In the genomic region with DNA sequence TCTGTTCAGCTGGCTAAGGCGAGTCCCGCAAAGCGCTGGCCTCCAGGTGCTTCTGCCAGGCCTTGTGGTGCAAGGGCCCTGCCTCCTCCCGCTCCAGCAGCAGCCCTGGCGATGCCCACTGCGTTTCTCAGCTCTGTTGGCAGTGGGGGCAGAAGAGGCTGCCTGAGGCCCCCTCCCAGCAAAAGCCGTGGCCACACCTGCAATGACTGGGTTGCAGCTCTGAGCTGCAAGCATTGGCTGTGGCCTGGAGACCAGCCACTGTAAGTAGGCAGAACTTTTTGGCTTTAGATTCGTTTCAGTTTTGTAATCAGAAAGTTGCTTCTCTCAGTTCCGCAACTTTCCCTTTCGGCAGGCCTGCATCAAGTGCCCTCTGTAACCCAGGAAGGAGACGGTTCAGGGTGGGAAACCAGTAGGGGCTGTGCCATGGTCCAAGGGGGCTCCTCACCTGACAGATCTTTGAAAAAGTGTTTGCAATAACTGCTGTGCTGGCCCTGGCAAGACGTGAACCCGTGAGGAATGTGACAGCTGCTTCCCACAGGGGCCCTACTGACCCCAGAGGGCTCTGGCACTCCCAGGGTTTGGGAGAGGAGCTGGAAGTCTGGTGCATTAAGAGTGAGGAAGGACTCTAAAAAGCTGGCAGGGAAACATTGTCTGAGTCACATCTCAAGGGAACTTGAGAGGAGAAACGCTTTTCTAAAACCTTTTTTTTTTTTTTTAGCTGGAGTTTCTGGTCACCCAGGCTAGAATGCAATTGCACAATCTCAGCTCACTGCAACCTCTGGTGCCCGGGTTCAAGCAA, we compare ENCODE assay signal across 8 cellular contexts. TPM values are rescaled to one million over a fixed set of nuclear protein-coding genes. Genes with fewer than 3 reads are reported as not detected.
DNase-seq lines count a peak whose midpoint lies in the region; ATAC-seq and TF ChIP-seq lines count a peak whose summit lies in the region.

No MANE protein-coding gene starts in this region.

- no peaks in the 10 kb centered on the region for H3K36me3 ChIP-seq in stomach

- peaks cover 11 to 27% (median 16%) of the 10 kb centered on the region in 4 donors for H3K4me1 ChIP-seq in stomach

- H3K4me3 ChIP-seq in NB4 (ENCODE audit: low read depth, low read length): peak overlapping the region; percentile 9
- peak overlapping the region in 1 of 2 donors; percentile 40 for H3K4me3 ChIP-seq in foreskin fibroblast (ENCODE audit: low read depth in 1 of 2, low read length in 2 of 2)
- H3K4me3 ChIP-seq in stomach: peak overlapping the region in 2 of 4 donors; percentile 12 to 24

- H3K27me3 ChIP-seq in stomach: no peaks in the 10 kb centered on the region

- H3K9me3 ChIP-seq in stomach: no peaks in the 10 kb centered on the region

- peak; percentile 76 for ATAC-seq in GM21786 (IDR thresholded peaks at IDR 0.05; ENCODE audit: unreplicated experiment)

- H3K4me3 Mint-ChIP-seq in activated T-helper 1 cell treated with anti-CD3 and anti-CD28 coated beads, Interleukin-12 subunit alpha, Interleukin-12 subunit beta, Interleukin-2, Interleukin-4 antibody, amounts not matched to agents 30 ng/mL and 10 ng/mL and 1 ng/mL, durations not matched to agents 14 hours and 24 hours and 36 hours: no peak overlapping the region

- TF ChIP-seq POLR2A in NB4 (IDR thresholded peaks at IDR 0.05; ENCODE audit: extremely low read depth, insufficient read length) (no peak), stomach (IDR thresholded peaks at IDR 0.05) (no peak)

- H3K4me1 Mint-ChIP-seq in activated T-helper 1 cell treated with anti-CD3 and anti-CD28 coated beads, Interleukin-12 subunit alpha, Interleukin-12 subunit beta, Interleukin-2, Interleukin-4 antibody, amounts not matched to agents 30 ng/mL and 10 ng/mL and 1 ng/mL, durations not matched to agents 14 hours and 24 hours and 36 hours (ENCODE audit: low read depth): peaks cover 16% of the 10 kb centered on the region

- TF ChIP-seq EP300 in stomach (IDR thresholded peaks at IDR 0.05): no peak

- DNase-seq in EL (peak; percentile 88), NB4 (ENCODE audit: low read depth) (peak; percentile 77), foreskin fibroblast (peak; percentile 73 to 85), stomach (no peak), NCI-H1092 treated with DMSO at 0.1 percent for 48 hours (lab: John Stamatoyannopoulos, UW) (no peak)
- DNase-seq in stimulated activated CD4-positive, alpha-beta T cell treated with anti-CD3 and anti-CD28 coated beads, Interleukin-12 subunit alpha, Interleukin-12 subunit beta, amount 100 ng/mL, for 4 hours: no peak
- DNase-seq in activated T-helper 1 cell treated with anti-CD3 and anti-CD28 coated beads, Interleukin-12 subunit alpha, Interleukin-12 subunit beta, Interleukin-2, Interleukin-4 antibody, amounts not matched to agents 30 ng/mL and 10 ng/mL and 1 ng/mL, durations not matched to agents 14 hours and 24 hours and 36 hours (ENCODE audit: low spot score): no peak

- H3K9me3 Mint-ChIP-seq in activated T-helper 1 cell treated with anti-CD3 and anti-CD28 coated beads, Interleukin-12 subunit alpha, Interleukin-12 subunit beta, Interleukin-2, Interleukin-4 antibody, amounts not matched to agents 30 ng/mL and 10 ng/mL and 1 ng/mL, durations not matched to agents 14 hours and 24 hours and 36 hours: no peaks in the 10 kb centered on the region

- H3K36me3 Mint-ChIP-seq in activated T-helper 1 cell treated with anti-CD3 and anti-CD28 coated beads, Interleukin-12 subunit alpha, Interleukin-12 subunit beta, Interleukin-2, Interleukin-4 antibody, amounts not matched to agents 30 ng/mL and 10 ng/mL and 1 ng/mL, durations not matched to agents 14 hours and 24 hours and 36 hours (ENCODE audit: low read depth): no peaks in the 10 kb centered on the region

- peak overlapping the region; percentile 19 to 86 (median 68) for H3K27ac ChIP-seq in stomach

- no peak overlapping the region for H3K27ac Mint-ChIP-seq in activated T-helper 1 cell treated with anti-CD3 and anti-CD28 coated beads, Interleukin-12 subunit alpha, Interleukin-12 subunit beta, Interleukin-2, Interleukin-4 antibody, amounts not matched to agents 30 ng/mL and 10 ng/mL and 1 ng/mL, durations not matched to agents 14 hours and 24 hours and 36 hours

- TF ChIP-seq CTCF in NB4 (IDR thresholded peaks at IDR 0.05; ENCODE audit: low read depth, low read length) (no peak), foreskin fibroblast (IDR thresholded peaks at IDR 0.05; ENCODE audit: low read depth, low read length) (no peak), stomach (IDR thresholded peaks at IDR 0.05) (no peak)

- H3K27me3 Mint-ChIP-seq in activated T-helper 1 cell treated with anti-CD3 and anti-CD28 coated beads, Interleukin-12 subunit alpha, Interleukin-12 subunit beta, Interleukin-2, Interleukin-4 antibody, amounts not matched to agents 30 ng/mL and 10 ng/mL and 1 ng/mL, durations not matched to agents 14 hours and 24 hours and 36 hours (ENCODE audit: insufficient read depth): peaks cover 2% of the 10 kb centered on the region

- WGBS in stomach, 5 donors: 24 to 44% (median 41%) methylated on average over 10 to 15 of the region's 15 CpGs

- intact Hi-C loops in stomach (cut with DNase I; ENCODE audit: low total_unique reads): no loop called here
- intact Hi-C loops in activated T-helper 1 cell treated with anti-CD3 and anti-CD28 coated beads, Interleukin-12 subunit alpha, Interleukin-12 subunit beta, Interleukin-2, Interleukin-4 antibody, amounts not matched to agents 30 ng/mL and 10 ng/mL and 1 ng/mL, durations not matched to agents 14 hours and 24 hours and 36 hours (cut with micrococcal nuclease): no loop called here

RNA-seq across cellular contexts. Expression of gene MAX, which starts 54.5 kb away (rescaled TPM):
- 10 to 100 TPM; 21.4 to 64.9 (median 51.3) TPM for total RNA-seq in stomach
- 10 to 100 TPM; 42.8 to 51.5 (median 44.1) TPM for polyA plus RNA-seq in stomach
- total RNA-seq in activated T-helper 1 cell treated with anti-CD3 and anti-CD28 coated beads, Interleukin-12 subunit alpha, Interleukin-12 subunit beta, Interleukin-2, Interleukin-4 antibody, amounts not matched to agents 30 ng/mL and 10 ng/mL and 1 ng/mL, durations not matched to agents 14 hours and 24 hours and 36 hours: 135 and 137 TPM in 2 replicates

Comparison
In these comparisons a context has a peak if more than half of its experiments do, and no peak if none do; other contexts are left out.
1. DNase-seq: peak in EL (single experiment), NB4 (single experiment) and foreskin fibroblast (2 of 2); none in stomach (single experiment), NCI-H1092 treated with DMSO at 0.1 percent for 48 hours (single experiment), stimulated activated CD4-positive, alpha-beta T cell treated with anti-CD3 and anti-CD28 coated beads, Interleukin-12 subunit alpha, Interleukin-12 subunit beta, amount 100 ng/mL, for 4 hours (single experiment) and activated T-helper 1 cell treated with anti-CD3 and anti-CD28 coated beads, Interleukin-12 subunit alpha, Interleukin-12 subunit beta, Interleukin-2, Interleukin-4 antibody, amounts not matched to agents 30 ng/mL and 10 ng/mL and 1 ng/mL, durations not matched to agents 14 hours and 24 hours and 36 hours (single experiment).